ENCODE assay signal across 1 cellular context in the genomic region with DNA sequence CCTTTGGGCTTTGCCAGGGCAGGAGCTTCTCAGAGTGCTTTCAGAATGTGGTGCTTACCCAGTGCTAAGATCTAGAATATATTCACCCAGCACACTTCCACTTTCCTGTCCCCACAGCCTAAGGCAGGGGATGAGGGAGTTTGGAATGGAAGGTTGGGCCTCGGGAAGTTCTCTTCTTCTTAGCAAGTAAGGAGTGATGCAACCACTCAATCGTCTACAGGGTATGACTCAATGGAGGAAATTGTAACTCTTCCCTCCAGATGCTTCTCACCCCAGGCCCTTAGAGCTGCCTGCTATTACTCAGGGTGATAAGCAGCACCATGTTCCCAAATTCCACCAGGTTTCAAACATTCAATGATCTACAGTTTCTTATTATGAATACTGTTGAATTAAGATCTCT.
A peak's percentile ranks its signal among the peaks of the same experiment; 100 is the strongest.
TF ChIP-seq lines count a peak whose summit lies in the region.

No MANE protein-coding gene starts in this region.

TF ChIP-seq in K562, 482 proteins besides CTCF, POLR2A, EP300 and RAD21:
- TF ChIP-seq, protein P1, sequence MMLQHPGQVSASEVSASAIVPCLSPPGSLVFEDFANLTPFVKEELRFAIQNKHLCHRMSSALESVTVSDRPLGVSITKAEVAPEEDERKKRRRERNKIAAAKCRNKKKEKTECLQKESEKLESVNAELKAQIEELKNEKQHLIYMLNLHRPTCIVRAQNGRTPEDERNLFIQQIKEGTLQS (IDR thresholded peaks at IDR 0.05), result peak; percentile 74
- TF ChIP-seq, protein P1 (CRISPR knock-in tag; conservative IDR thresholded peaks at IDR 0.05), result no peak
- TF ChIP-seq CEBPG (CRISPR knock-in tag; IDR thresholded peaks at IDR 0.05) (no peak), CEBPG (tag; conservative IDR thresholded peaks at IDR 0.05 in 1 of 2, IDR thresholded peaks at IDR 0.05 in 1 of 2) (peak; percentile 23 to 90; a peak in 2 of 4 replicates)
- TF ChIP-seq, protein P2, sequence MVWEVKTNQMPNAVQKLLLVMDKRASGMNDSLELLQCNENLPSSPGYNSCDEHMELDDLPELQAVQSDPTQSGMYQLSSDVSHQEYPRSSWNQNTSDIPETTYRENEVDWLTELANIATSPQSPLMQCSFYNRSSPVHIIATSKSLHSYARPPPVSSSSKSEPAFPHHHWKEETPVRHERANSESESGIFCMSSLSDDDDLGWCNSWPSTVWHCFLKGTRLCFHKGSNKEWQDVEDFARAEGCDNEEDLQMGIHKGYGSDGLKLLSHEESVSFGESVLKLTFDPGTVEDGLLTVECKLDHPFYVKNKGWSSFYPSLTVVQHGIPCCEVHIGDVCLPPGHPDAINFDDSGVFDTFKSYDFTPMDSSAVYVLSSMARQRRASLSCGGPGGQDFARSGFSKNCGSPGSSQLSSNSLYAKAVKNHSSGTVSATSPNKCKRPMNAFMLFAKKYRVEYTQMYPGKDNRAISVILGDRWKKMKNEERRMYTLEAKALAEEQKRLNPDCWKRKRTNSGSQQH (CRISPR knock-in tag; IDR thresholded peaks at IDR 0.05), result no peak
